In genomic region chr5:69250593-69250992, GRCh38 we compare ENCODE assay signal across 1 cellular context.
TF ChIP-seq lines count a peak whose summit lies in the region.

No MANE protein-coding gene starts in this region.

TF ChIP-seq in HCT116, 20 proteins besides CTCF, POLR2A, EP300 and RAD21:
- no peak for TF ChIP-seq POLR2AphosphoS5 (IDR thresholded peaks at IDR 0.05; ENCODE audit: low read depth, low read length)
TF ChIP-seq in HCT116: peak in this region for 0.
